Comparison of ENCODE assay signal across 7 cellular contexts in genomic region chrX:50081282-50081955, GRCh38.
DNase-seq lines count a peak whose midpoint lies in the region; ATAC-seq, FAIRE-seq and TF ChIP-seq lines count a peak whose summit lies in the region.

No MANE protein-coding gene starts in this region.

- no peak overlapping the region for H2AK9ac ChIP-seq in IMR-90 (replicated peaks; ENCODE audit: low read depth, low read length, poor library complexity)

- H3K27me3 ChIP-seq in IMR-90 (ENCODE audit: control insufficient read depth, insufficient read depth, low read length) = no peaks in the 10 kb centered on the region
- peaks cover 4% of the 10 kb centered on the region for H3K27me3 ChIP-seq in adrenal gland
- no peaks in the 10 kb centered on the region for H3K27me3 ChIP-seq in HepG2 (ENCODE audit: control insufficient read depth in 1 of 2, insufficient read depth in 2 of 2, low read length in 2 of 2)

- FAIRE-seq in HepG2 (lab: Jason Lieb, UNC) = peak; percentile 63

- H3K36me3 ChIP-seq in IMR-90 (ENCODE audit: control insufficient read depth, insufficient read depth, low read length) = no peaks in the 10 kb centered on the region
- peaks cover 0 to 7% of the 10 kb centered on the region in 2 donors for H3K36me3 ChIP-seq in adrenal gland (replicated peaks in 1 of 2)
- H3K36me3 ChIP-seq in HepG2 (replicated peaks in 1 of 2; ENCODE audit: control insufficient read depth in 1 of 2, insufficient read depth in 2 of 2, low read length in 2 of 2) = no peaks in the 10 kb centered on the region; a peak in 1 of 5 replicates

- no peak overlapping the region for H3K9ac ChIP-seq in IMR-90 (ENCODE audit: low read depth, low read length)
- no peak overlapping the region for H3K9ac ChIP-seq in HepG2 (ENCODE audit: insufficient read depth, low read depth, low read length)

- H3K4me1 ChIP-seq in IMR-90 (ENCODE audit: control insufficient read depth, insufficient read depth, low read length) (no peaks in the 10 kb centered on the region), adrenal gland (replicated peaks in 1 of 2) (no peaks in the 10 kb centered on the region), HepG2 (ENCODE audit: insufficient read depth, low read length) (no peaks in the 10 kb centered on the region)

- no peak overlapping the region for H2BK20ac ChIP-seq in IMR-90 (ENCODE audit: low read depth, low read length)

- H3K9me3 ChIP-seq in IMR-90 (ENCODE audit: control insufficient read depth, insufficient read depth, low read length) = no peaks in the 10 kb centered on the region
- no peaks in the 10 kb centered on the region for H3K9me3 ChIP-seq in adrenal gland (replicated peaks in 1 of 3)
- no peaks in the 10 kb centered on the region for H3K9me3 ChIP-seq in HepG2 (ENCODE audit: low read length)

- no peak overlapping the region for H3K27ac ChIP-seq in IMR-90 (ENCODE audit: insufficient read depth, low read length)
- H3K27ac ChIP-seq in adrenal gland = no peak overlapping the region
- no peak overlapping the region for H3K27ac ChIP-seq in HepG2 (ENCODE audit: extremely low read length, insufficient read depth, low read length)

- no CpG with 5 or more reads among the region's 3 CpGs for WGBS in IMR-90 (ENCODE audit: extremely low coverage in 2 of 2, insufficient read length in 1 of 2), 2 experiments
- 33 to 48% (median 44%) methylated on average over 3 of the region's 3 CpGs for WGBS in adrenal gland, 4 donors
- WGBS in HepG2 (ENCODE audit: low lambda C conversion rate) = 88% methylated on average over 2 of the region's 3 CpGs

- no peak overlapping the region for H4K91ac ChIP-seq in IMR-90 (ENCODE audit: insufficient read depth, low read depth, low read length)

- TF ChIP-seq POLR2A in IMR-90 (IDR thresholded peaks at IDR 0.05; ENCODE audit: low read depth, low read length) (no peak), adrenal gland (IDR thresholded peaks at IDR 0.05) (no peak), HepG2 (IDR thresholded peaks at IDR 0.05; ENCODE audit: insufficient read depth in 1 of 2, low read depth in 2 of 2, low read length in 2 of 2) (no peak)

- H4K5ac ChIP-seq in IMR-90 (ENCODE audit: low read depth, low read length) = no peak overlapping the region

- H4K20me1 ChIP-seq in IMR-90 (ENCODE audit: insufficient read depth, low read length) (no peaks in the 10 kb centered on the region), HepG2 (ENCODE audit: insufficient read depth, low read length) (no peaks in the 10 kb centered on the region)

- no peak overlapping the region for H4K8ac ChIP-seq in IMR-90 (ENCODE audit: low read depth in 2 of 2, low read length in 2 of 2)

- H2BK5ac ChIP-seq in IMR-90 (ENCODE audit: low read depth, low read length, poor library complexity, severe bottlenecking) = no peak overlapping the region

- no peaks in the 10 kb centered on the region for H3K79me1 ChIP-seq in IMR-90 (ENCODE audit: low read depth in 1 of 2, low read length in 2 of 2)

- no peak overlapping the region for H2BK120ac ChIP-seq in IMR-90 (ENCODE audit: low read depth, low read length)

- TF ChIP-seq RAD21 in IMR-90 (IDR thresholded peaks at IDR 0.05; ENCODE audit: low read length) (peak; percentile 43; the same call in 1 of the 2 replicates), HepG2 (CRISPR knock-in tag; IDR thresholded peaks at IDR 0.05) (0 out of 2 replicates have a peak, but pooled peaks have one; percentile 14)

- H3K4me3 ChIP-seq in GM12875 (ENCODE audit: low read depth, low read length) (no peak overlapping the region), IMR-90 (ENCODE audit: insufficient read depth, low read depth, low read length) (no peak overlapping the region), adrenal gland (no peak overlapping the region), HepG2 (replicated peaks in 1 of 3; ENCODE audit: insufficient read depth in 1 of 3, low read depth in 2 of 3, low read length in 3 of 3) (no peak overlapping the region)

- TF ChIP-seq EP300 in HepG2 (IDR thresholded peaks at IDR 0.05; ENCODE audit: low read depth in 2 of 2, low read length in 2 of 2) = no peak
- no peak for TF ChIP-seq EP300 in HepG2 (CRISPR knock-in tag; IDR thresholded peaks at IDR 0.05; ENCODE audit: borderline replicate concordance)

- CTCF ChIA-PET in IMR-90 (lab: Yijun Ruan, JAX) (no interaction called here), HepG2 (lab: Yijun Ruan, JAX; ENCODE audit: low intra/inter-chr PET ratio, low total read pairs) (interaction anchor here (1.6 kb wide), 1 partner anchor 166 kb away, joined by 6 read pairs; no protein-coding TSS in a partner anchor)

- H2AK5ac ChIP-seq in IMR-90 (ENCODE audit: low read depth, low read length) = no peak overlapping the region

- DNase-seq in IMR-90 = peak; percentile 13
- DNase-seq in adrenal gland = peak; percentile 20 to 72 (median 33)
- DNase-seq in HepG2 (ENCODE audit: low spot score) = peak; percentile 10

- dilution Hi-C loops in IMR-90 (cut with HindIII; ENCODE audit: low sequenced_read_pairs, unreplicated experiment) = no loop called here

- POLR2A ChIA-PET in IMR-90 (lab: Charles Lee; ENCODE audit: unreplicated experiment) = no interaction called here
- POLR2A ChIA-PET in HepG2 (lab: Yijun Ruan, JAX) = no interaction called here

- H2BK15ac ChIP-seq in IMR-90 (ENCODE audit: low read depth, low read length) = no peak overlapping the region

- ATAC-seq in IMR-90 (ENCODE audit: low read depth) (peak; percentile 44; the same call in 1 of the 2 replicates), HepG2 (peak; percentile 60), GM21423 (IDR thresholded peaks at IDR 0.05; ENCODE audit: unreplicated experiment) (no peak), GM21367 (IDR thresholded peaks at IDR 0.05; ENCODE audit: unreplicated experiment) (no peak), HG03280 (IDR thresholded peaks at IDR 0.05; ENCODE audit: unreplicated experiment) (no peak)

- H2AFZ ChIP-seq in IMR-90 (replicated peaks; ENCODE audit: low read length, poor library complexity) = no peak overlapping the region
- H2AFZ ChIP-seq in HepG2 (ENCODE audit: low read length) = no peak overlapping the region

- TF ChIP-seq CTCF in GM12875 (IDR thresholded peaks at IDR 0.05; ENCODE audit: borderline replicate concordance, insufficient read depth, low read depth, low read length) (peak; percentile 17; the same call in 1 of the 2 replicates), IMR-90 (conservative IDR thresholded peaks at IDR 0.05; ENCODE audit: low read depth, low read length) (peak; percentile 38), adrenal gland (IDR thresholded peaks at IDR 0.05) (peak in 4 of 6 experiments; percentile 24 to 37 (median 28)), HepG2 (CRISPR knock-in tag; IDR thresholded peaks at IDR 0.05) (peak; percentile 71)

- no peak overlapping the region for H3K14ac ChIP-seq in IMR-90 (replicated peaks; ENCODE audit: low read depth, low read length)

- intact Hi-C loops in IMR-90 (cut with micrococcal nuclease) = loop anchor here (2.0 kb wide), 1 partner anchor 167 kb away; no protein-coding TSS in a partner anchor
- intact Hi-C loops in adrenal gland (cut with DNase I) = loop anchor here (5.0 to 10.0 kb wide), 2 partner anchors 164 to 167 kb away; no protein-coding TSS in a partner anchor
- intact Hi-C loops in HepG2 (cut with micrococcal nuclease; ENCODE audit: unreplicated experiment) = loop anchor here (1.0 kb wide), 1 partner anchor 166 kb away; no protein-coding TSS in a partner anchor

- H3K18ac ChIP-seq in IMR-90 (ENCODE audit: low read depth, low read length) = no peak overlapping the region

- no peak overlapping the region for H3K4ac ChIP-seq in IMR-90 (ENCODE audit: low read depth, low read length)

- no peaks in the 10 kb centered on the region for H3K79me2 ChIP-seq in HepG2 (ENCODE audit: insufficient read depth, low read length)

- no TSS peak for BruUV-seq in IMR-90 (replicated peaks; lab: Mats Ljungman, UMichigan)
- no TSS peak for BruUV-seq in HepG2 (replicated peaks; lab: Mats Ljungman, UMichigan)

- no peak overlapping the region for H3K4me2 ChIP-seq in IMR-90 (ENCODE audit: low read depth, low read length)
- no peak overlapping the region for H3K4me2 ChIP-seq in HepG2 (ENCODE audit: low read depth, low read length)

- H3K23ac ChIP-seq in IMR-90 (ENCODE audit: low read depth, low read length) = no peak overlapping the region

- H3K9me1 ChIP-seq in IMR-90 (ENCODE audit: insufficient read depth, low read length) = no peaks in the 10 kb centered on the region

- in situ Hi-C loops in IMR-90 (cut with MboI; ENCODE audit: low sequenced_read_pairs) = no loop called here
- in situ Hi-C loops in HepG2 (cut with HindIII; ENCODE audit: extremely low pct_ligation_motif_present, low pct_unique_long_range_greater_than_20kb) = loop anchor here (5.0 kb wide), 1 partner anchor 164 kb away; no protein-coding TSS in a partner anchor

- H3K56ac ChIP-seq in IMR-90 (ENCODE audit: extremely low read depth, insufficient read depth, low read length) = no peak overlapping the region

TF ChIP-seq in IMR-90, 13 proteins besides CTCF, POLR2A, EP300 and RAD21:
- 0 out of 2 replicates have a peak, but pooled peaks have one; percentile 17 for TF ChIP-seq SMC3 (IDR thresholded peaks at IDR 0.05; ENCODE audit: low read depth, low read length)
- TF ChIP-seq RFX5 (IDR thresholded peaks at IDR 0.05; ENCODE audit: low read depth, low read length) = no peak

TF ChIP-seq in HepG2, 621 proteins besides CTCF, POLR2A, EP300 and RAD21:
- no peak for TF ChIP-seq ZNF205 (CRISPR knock-in tag; IDR thresholded peaks at IDR 0.05)
- peak; percentile 18; the same call in 1 of the 2 replicates for TF ChIP-seq SMC3 (IDR thresholded peaks at IDR 0.05; ENCODE audit: low read length)
- peak; percentile 76 for TF ChIP-seq STAG1 (CRISPR knock-in tag; IDR thresholded peaks at IDR 0.05)
- no peak for TF ChIP-seq MXD3 (CRISPR knock-in tag; IDR thresholded peaks at IDR 0.05)

Comparison
In these comparisons a context has a peak if more than half of its experiments do, and no peak if none do; other contexts are left out.
1. CTCF ChIP-seq: peak in every context shown above with its lines; median percentile 71 in HepG2; 38 in IMR-90; 28 in adrenal gland; 17 in GM12875.
2. ATAC-seq: peak in IMR-90 (single experiment) and HepG2 (single experiment); none in GM21423 (single experiment), GM21367 (single experiment) and HG03280 (single experiment).
3. Peak in every context shown above with its lines, with median percentiles within 50 percentile points of each other: DNase-seq.